Comparison of ENCODE assay signal across 8 cellular contexts in genomic region chr1:49102752-49103151, GRCh38.
DNase-seq lines count a peak whose midpoint lies in the region; ATAC-seq and TF ChIP-seq lines count a peak whose summit lies in the region.
"Had no signal": no experiment of that assay in that cellular context is flagged by ENCODE, and none has a peak within 500 bp of the region (broad histone marks: within the 10 kb centered on the region; RNA-seq: fewer than 3 reads in every experiment).

No MANE protein-coding gene starts in this region.

- no peaks in the 10 kb centered on the region for H3K4me1 ChIP-seq in BE2C

- no peak for TF ChIP-seq CTCF in BE2C (IDR thresholded peaks at IDR 0.05; ENCODE audit: low read depth, low read length)

- no peaks in the 10 kb centered on the region for H3K36me3 ChIP-seq in BE2C

- no peaks in the 10 kb centered on the region for H3K36me3 Mint-ChIP-seq in stimulated activated effector memory CD8-positive, alpha-beta T cell treated with anti-CD3 and anti-CD28 coated beads, Interleukin-12 subunit alpha, Interleukin-12 subunit beta, amount 100 ng/mL, for 72 hours

- H3K4me3 Mint-ChIP-seq in stimulated activated effector memory CD8-positive, alpha-beta T cell treated with anti-CD3 and anti-CD28 coated beads, Interleukin-12 subunit alpha, Interleukin-12 subunit beta, amount 100 ng/mL, for 72 hours, result no peak overlapping the region

- peak; percentile 91 for DNase-seq in astrocyte of the hippocampus (ENCODE audit: low read depth, low spot score)
- peak in 1 of 2 donors; percentile 49 for DNase-seq in stimulated activated effector memory CD8-positive, alpha-beta T cell treated with anti-CD3 and anti-CD28 coated beads, Interleukin-12 subunit alpha, Interleukin-12 subunit beta, amount 100 ng/mL, for 72 hours (ENCODE audit: low spot score in 2 of 2)
- no peak for DNase-seq in islet precursor cell
- DNase-seq in BE2C, result no peak
- DNase-seq: amygdala had no signal

- H3K4me3 ChIP-seq in BE2C (ENCODE audit: low read depth, low read length), result no peak overlapping the region

- H3K27ac Mint-ChIP-seq in stimulated activated effector memory CD8-positive, alpha-beta T cell treated with anti-CD3 and anti-CD28 coated beads, Interleukin-12 subunit alpha, Interleukin-12 subunit beta, amount 100 ng/mL, for 72 hours, result no peak overlapping the region

- ATAC-seq in GM18907 (IDR thresholded peaks at IDR 0.05; ENCODE audit: unreplicated experiment) (peak; percentile 83), HG03103 (IDR thresholded peaks at IDR 0.05; ENCODE audit: low read depth, unreplicated experiment) (peak; percentile 57), GM21528 (IDR thresholded peaks at IDR 0.05; ENCODE audit: low FRiP score, unreplicated experiment) (no peak)
- peak; percentile 87 for ATAC-seq in stimulated activated effector memory CD8-positive, alpha-beta T cell treated with anti-CD3 and anti-CD28 coated beads, Interleukin-12 subunit alpha, Interleukin-12 subunit beta, amount 100 ng/mL, for 72 hours

- H3K27me3 ChIP-seq in BE2C, result no peaks in the 10 kb centered on the region

- H3K4me1 Mint-ChIP-seq in stimulated activated effector memory CD8-positive, alpha-beta T cell treated with anti-CD3 and anti-CD28 coated beads, Interleukin-12 subunit alpha, Interleukin-12 subunit beta, amount 100 ng/mL, for 72 hours, result no peaks in the 10 kb centered on the region

- no peaks in the 10 kb centered on the region for H3K9me3 ChIP-seq in BE2C

- H3K9me3 Mint-ChIP-seq in stimulated activated effector memory CD8-positive, alpha-beta T cell treated with anti-CD3 and anti-CD28 coated beads, Interleukin-12 subunit alpha, Interleukin-12 subunit beta, amount 100 ng/mL, for 72 hours, result peaks cover 3% of the 10 kb centered on the region
